ENCODE assay signal across 1 cellular context in genomic region chr6:86357877-86358276, GRCh38.
A peak's percentile ranks its signal among the peaks of the same experiment; 100 is the strongest.
TF ChIP-seq lines count a peak whose summit lies in the region.

No MANE protein-coding gene starts in this region.

TF ChIP-seq in GM12878, 131 proteins besides CTCF, POLR2A, EP300 and RAD21 (continued from another document):
- TF ChIP-seq REST (IDR thresholded peaks at IDR 0.05; ENCODE audit: low read depth, low read length) (peak; percentile 57; the same call in 1 of the 2 replicates), MEF2B (IDR thresholded peaks at IDR 0.05; ENCODE audit: partially characterized antibody, poor library complexity, severe bottlenecking) (no peak)
